ENCODE assay signal across 14 cellular contexts in the genomic region with DNA sequence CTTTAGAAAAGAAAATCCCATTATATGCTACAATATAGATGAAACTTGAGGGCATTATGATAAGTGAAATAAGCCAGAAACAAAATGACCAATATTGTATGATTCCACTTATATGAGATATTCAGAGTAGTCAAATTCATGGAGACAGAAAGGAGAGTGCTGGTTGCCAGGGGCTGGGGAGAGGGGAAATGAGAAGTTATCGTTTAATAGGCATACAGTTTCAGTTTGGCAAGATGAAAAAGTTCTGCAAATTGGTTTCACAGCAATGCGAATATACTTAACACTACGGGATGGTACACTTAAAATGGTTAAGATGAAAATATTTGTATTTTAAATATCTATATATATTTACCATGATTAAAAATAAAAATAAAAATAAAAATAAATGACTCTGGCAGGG. TPM values are rescaled to one million over a fixed set of nuclear protein-coding genes. Genes with fewer than 3 reads are reported as not detected.
DNase-seq lines count a peak whose midpoint lies in the region; ATAC-seq, FAIRE-seq and TF ChIP-seq lines count a peak whose summit lies in the region.
"Had no signal": no experiment of that assay in that cellular context is flagged by ENCODE, and none has a peak within 500 bp of the region (broad histone marks: within the 10 kb centered on the region; RNA-seq: fewer than 3 reads in every experiment).

No MANE protein-coding gene starts in this region.

- H3K4me1 ChIP-seq in OCI-LY1 (ENCODE audit: insufficient read depth, low read length, severe bottlenecking) = peaks cover 26% of the 10 kb centered on the region
- H3K4me1 ChIP-seq in mucosa of descending colon (ENCODE audit: low read depth) = no peaks in the 10 kb centered on the region
- H3K4me1 ChIP-seq in breast epithelium = no peaks in the 10 kb centered on the region

- H3F3A ChIP-seq in OCI-LY1 (ENCODE audit: insufficient read depth, low read length) = no peaks in the 10 kb centered on the region

- H3K4me2 ChIP-seq in OCI-LY1 (ENCODE audit: low read length) = peak overlapping the region; percentile 82

- H3K27me3 Mint-ChIP-seq in effector memory CD8-positive, alpha-beta T cell = no peaks in the 10 kb centered on the region

- H3K27ac ChIP-seq in OCI-LY1 (ENCODE audit: low read depth, low read length, poor library complexity, severe bottlenecking) (peak overlapping the region; percentile 82), breast epithelium (no peak overlapping the region)
- H3K27ac ChIP-seq: ovary, RWPE1 had no signal

- H3K36me3 ChIP-seq in OCI-LY1 (ENCODE audit: insufficient read depth, low read length) (peaks cover 23% of the 10 kb centered on the region), mucosa of descending colon (ENCODE audit: low read depth) (no peaks in the 10 kb centered on the region), breast epithelium (no peaks in the 10 kb centered on the region)
- H3K36me3 ChIP-seq: ovary had no signal

- H3K9ac ChIP-seq in OCI-LY1 (ENCODE audit: low read length) = no peak overlapping the region

- peaks cover 0 to 4% of the 10 kb centered on the region in 2 donors for H3K9me3 Mint-ChIP-seq in effector memory CD8-positive, alpha-beta T cell

- DNase-seq in NOMO-1 treated with DMSO at 0.1 percent for 48 hours (lab: John Stamatoyannopoulos, UW; ENCODE audit: unreplicated experiment) (peak; percentile 12), NOMO-1 treated with dmso at 0.1 percent for 144 hours (lab: John Stamatoyannopoulos, UW; ENCODE audit: unreplicated experiment) (no peak), mucosa of descending colon (no peak), urothelium cell line (ENCODE audit: low spot score) (no peak), breast epithelium (ENCODE audit: low spot score in 2 of 2) (no peak)
- DNase-seq in effector memory CD8-positive, alpha-beta T cell = no peak
- DNase-seq: 8988T, mammary epithelial cell, ovary had no signal

- peak overlapping the region; percentile 95 to 97 for H3K27ac Mint-ChIP-seq in effector memory CD8-positive, alpha-beta T cell

- FAIRE-seq in urothelium cell line (lab: Jason Lieb, UNC) = no peak
- FAIRE-seq: astrocyte had no signal

- peak; percentile 30 for ATAC-seq in GM18873 (IDR thresholded peaks at IDR 0.05; ENCODE audit: low FRiP score, unreplicated experiment)
- ATAC-seq in effector memory CD8-positive, alpha-beta T cell (replicated peaks) = no peak
- no peak for ATAC-seq in mucosa of descending colon

- peaks cover 19 to 20% of the 10 kb centered on the region in 2 donors for H3K4me1 Mint-ChIP-seq in effector memory CD8-positive, alpha-beta T cell (ENCODE audit: low read depth in 2 of 2)

- no peaks in the 10 kb centered on the region for H3K79me2 ChIP-seq in OCI-LY1 (ENCODE audit: insufficient read depth, low read length)

- peak overlapping the region; percentile 75 for H3K4me3 ChIP-seq in OCI-LY1 (ENCODE audit: low read depth, low read length, poor library complexity, severe bottlenecking)
- H3K4me3 ChIP-seq in mucosa of descending colon = no peak overlapping the region
- H3K4me3 ChIP-seq in breast epithelium = no peak overlapping the region
- H3K4me3 ChIP-seq: ovary, skin epidermis had no signal

- H3K27me3 ChIP-seq in OCI-LY1 (ENCODE audit: insufficient read depth, low read length) = no peaks in the 10 kb centered on the region
- no peaks in the 10 kb centered on the region for H3K27me3 ChIP-seq in breast epithelium
- H3K27me3 ChIP-seq: ovary had no signal

- no peaks in the 10 kb centered on the region for H3K9me3 ChIP-seq in OCI-LY1 (ENCODE audit: low read length)
- no peaks in the 10 kb centered on the region for H3K9me3 ChIP-seq in mucosa of descending colon
- H3K9me3 ChIP-seq in breast epithelium = peaks cover 0 to 15% of the 10 kb centered on the region in 2 donors
- H3K9me3 ChIP-seq: ovary had no signal

- intact Hi-C loops in mucosa of descending colon (cut with DNase I, micrococcal nuclease) (no loop called here), breast epithelium (cut with DNase I; ENCODE audit: low total_unique reads) (no loop called here)

- H3K9me2 ChIP-seq in OCI-LY1 (ENCODE audit: low read depth, low read length) = no peaks in the 10 kb centered on the region

- H2AFZ ChIP-seq in OCI-LY1 (ENCODE audit: low read length) = peak overlapping the region; percentile 91

- H3K36me3 Mint-ChIP-seq in effector memory CD8-positive, alpha-beta T cell (ENCODE audit: insufficient read depth) = peaks cover 6% of the 10 kb centered on the region

- no peaks in the 10 kb centered on the region for H4K20me1 ChIP-seq in OCI-LY1 (ENCODE audit: insufficient read depth, low read length)

- no peak for TF ChIP-seq POLR2A in breast epithelium (IDR thresholded peaks at IDR 0.05)

- TF ChIP-seq CTCF in OCI-LY1 (IDR thresholded peaks at IDR 0.05; ENCODE audit: low read length) = no peak
- no peak for TF ChIP-seq CTCF in mucosa of descending colon (IDR thresholded peaks at IDR 0.05)
- no peak for TF ChIP-seq CTCF in breast epithelium (IDR thresholded peaks at IDR 0.05)

- peak overlapping the region; percentile 75 to 85 for H3K4me3 Mint-ChIP-seq in effector memory CD8-positive, alpha-beta T cell

RNA-seq across cellular contexts. Expression of a gene that starts 31.1 kb away (rescaled TPM):
- total RNA-seq in mucosa of descending colon (10 to 100 TPM; 26.7 to 83.7 (median 26.8) TPM), breast epithelium (10 to 100 TPM; 53.4 to 88.7 (median 53.7) TPM)
